In genomic region chr10:75825220-75825619, GRCh38 we compare ENCODE assay signal across 22 cellular contexts.
"Had no signal": no experiment of that assay in that cellular context is flagged by ENCODE, and none has a peak within 500 bp of the region (broad histone marks: within the 10 kb centered on the region; RNA-seq: fewer than 3 reads in every experiment).

No MANE protein-coding gene starts in this region.

- ATAC-seq: esophagus mucosa; gastrocnemius medialis; heart right ventricle; stimulated activated naive B cell treated with anti-CD40 and anti-IgM and Interleukin-4, amounts not matched to agents 10 μg/mL and 1 μg/mL and 100 μg/mL, for 72 hours had no signal

- FAIRE-seq: endometrium, islet of Langerhans had no signal

- DNase-seq: cortex of kidney; dorsolateral prefrontal cortex; effector CD8-positive, alpha-beta T cell; gastrocnemius medialis; heart right ventricle; hypothalamus; kidney glomerular epithelial cell; left ventricle myocardium inferior; mesenchymal stem cell; midbrain; naive B cell; posterior cingulate gyrus; sigmoid colon; stimulated activated CD4-positive, alpha-beta T cell treated with anti-CD3 and anti-CD28 coated beads, Interleukin-2, amount 100 ng/mL, for 24 hours; stimulated activated CD4-positive, alpha-beta T cell treated with anti-CD3 and anti-CD28 coated beads, Interleukin-4, amount 100 ng/mL, for 4 hours; stimulated activated naive B cell treated with anti-CD40 and anti-IgM and Interleukin-4, amounts not matched to agents 10 μg/mL and 1 μg/mL and 100 μg/mL, for 72 hours; stomach; substantia nigra; transverse colon had no signal
